Comparison of ENCODE assay signal across 11 cellular contexts in the genomic region with DNA sequence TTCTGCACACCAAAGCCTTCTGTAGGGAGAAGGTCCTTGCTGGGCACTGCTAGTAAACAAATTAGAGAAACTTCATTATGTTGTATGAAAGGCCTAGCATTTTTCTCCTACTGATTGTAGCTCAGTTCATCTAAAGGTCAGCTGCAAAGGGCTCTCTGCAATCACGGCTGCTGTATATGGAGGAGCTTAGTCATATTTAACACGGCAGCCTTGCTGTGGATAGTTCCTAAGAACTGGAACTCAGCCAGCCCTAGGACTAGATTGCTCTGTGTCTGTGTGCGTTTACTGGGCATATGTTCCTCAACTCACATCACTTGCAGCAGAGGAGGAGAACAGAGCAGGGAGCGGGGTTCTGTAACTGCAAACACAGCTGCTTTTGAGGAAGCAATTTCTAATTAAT.
DNase-seq lines count a peak whose midpoint lies in the region; ATAC-seq and TF ChIP-seq lines count a peak whose summit lies in the region.
"Had no signal": no experiment of that assay in that cellular context is flagged by ENCODE, and none has a peak within 500 bp of the region (broad histone marks: within the 10 kb centered on the region; RNA-seq: fewer than 3 reads in every experiment).

No MANE protein-coding gene starts in this region.

- no peaks in the 10 kb centered on the region for H3K36me3 ChIP-seq in right atrium auricular region

- DNase-seq in Right ventricle myocardium inferior (ENCODE audit: missing footprints) (no peak), right atrium auricular region (ENCODE audit: low spot score) (no peak), NOMO-1 treated with dmso at 0.1 percent for 144 hours (lab: John Stamatoyannopoulos, UW; ENCODE audit: unreplicated experiment) (peak; percentile 69), fibroblast of pulmonary artery (ENCODE audit: low read depth) (peak; percentile 44), superior temporal gyrus (ENCODE audit: extremely low spot score) (peak; percentile 68), cerebellum (ENCODE audit: low spot score) (no peak), NCI-H146 treated with DMSO at 0.1 percent for 48 hours (lab: John Stamatoyannopoulos, UW; ENCODE audit: unreplicated experiment) (no peak)
- DNase-seq: activated CD4-positive, CD25-positive, alpha-beta regulatory T cell; activated gamma-delta T cell; PC-3 had no signal

- no peak overlapping the region for H3K27ac ChIP-seq in right atrium auricular region

- no peak overlapping the region for H3K4me3 ChIP-seq in right atrium auricular region
- no peak overlapping the region for H3K4me3 ChIP-seq in fibroblast of pulmonary artery (replicated peaks; ENCODE audit: low read depth, low read length)

- peak; percentile 76 for ATAC-seq in Right ventricle myocardium inferior
- no peak for ATAC-seq in HG03039 (IDR thresholded peaks at IDR 0.05; ENCODE audit: unreplicated experiment)
- ATAC-seq: PC-3 had no signal

- TF ChIP-seq CTCF in right atrium auricular region (IDR thresholded peaks at IDR 0.05) (no peak), fibroblast of pulmonary artery (IDR thresholded peaks at IDR 0.05; ENCODE audit: low read length, missing control alignments) (no peak)

- intact Hi-C loops in Right ventricle myocardium inferior (cut with DNase I), result no loop called here

- no peaks in the 10 kb centered on the region for H3K27me3 ChIP-seq in right atrium auricular region

- no peaks in the 10 kb centered on the region for H3K9me3 ChIP-seq in right atrium auricular region

- H3K4me1 ChIP-seq in right atrium auricular region, result peaks cover 0 to 12% of the 10 kb centered on the region in 2 donors

Comparison
In these comparisons a context has a peak if more than half of its experiments do, and no peak if none do; other contexts are left out.
1. DNase-seq: peak in NOMO-1 treated with dmso at 0.1 percent for 144 hours (single experiment), fibroblast of pulmonary artery (single experiment) and superior temporal gyrus (single experiment); none in Right ventricle myocardium inferior (single experiment), right atrium auricular region (single experiment), cerebellum (single experiment) and NCI-H146 treated with DMSO at 0.1 percent for 48 hours (single experiment).